ENCODE assay signal across 8 cellular contexts in the genomic region with DNA sequence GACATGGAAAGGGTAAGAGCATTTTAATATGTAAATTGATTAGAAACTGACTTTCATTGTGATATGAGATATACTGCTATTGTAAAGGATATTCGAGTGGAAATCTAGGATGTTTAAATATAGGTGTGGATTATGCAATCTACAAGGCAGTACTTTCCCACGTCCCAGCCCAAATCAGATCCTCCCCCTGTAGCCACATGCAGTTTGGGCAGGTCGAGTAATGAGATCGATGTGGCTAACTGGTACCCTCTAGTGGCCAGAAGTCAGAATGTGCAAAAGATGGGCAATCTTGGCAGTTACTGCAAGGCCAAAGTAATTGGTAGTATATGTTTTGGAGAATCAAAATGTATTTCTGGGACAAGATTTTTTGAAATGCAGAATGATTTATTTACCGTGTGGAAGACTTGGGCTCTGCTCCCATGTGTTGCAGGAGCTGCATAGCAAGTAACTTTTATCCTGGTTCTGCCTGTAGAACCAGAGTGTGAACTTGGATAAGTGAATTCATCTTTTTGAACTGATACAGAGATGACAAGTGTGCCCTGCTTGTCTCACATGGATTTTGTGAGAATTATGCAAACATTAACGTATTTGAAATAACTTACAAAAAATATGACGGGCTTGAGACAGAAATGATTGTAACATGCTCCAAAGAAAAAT.
DNase-seq lines count a peak whose midpoint lies in the region; ATAC-seq and TF ChIP-seq lines count a peak whose summit lies in the region.

No MANE protein-coding gene starts in this region.

- H3K27me3 ChIP-seq in upper lobe of right lung, result peaks cover 7% of the 10 kb centered on the region

- no peaks in the 10 kb centered on the region for H3K4me1 ChIP-seq in upper lobe of right lung

- no peak overlapping the region for H3K4me3 Mint-ChIP-seq in neural crest cell

- no peak overlapping the region for H3K4me3 ChIP-seq in upper lobe of right lung

- H3K9me3 ChIP-seq in upper lobe of right lung, result no peaks in the 10 kb centered on the region

- H3K9me3 Mint-ChIP-seq in neural crest cell, result no peaks in the 10 kb centered on the region

- no peak overlapping the region for H3K27ac Mint-ChIP-seq in neural crest cell (ENCODE audit: unreplicated experiment)

- no peak overlapping the region for H3K27ac ChIP-seq in upper lobe of right lung

- ATAC-seq in HG03060 (IDR thresholded peaks at IDR 0.05; ENCODE audit: low read depth, unreplicated experiment) (peak; percentile 79), upper lobe of right lung (peak; percentile 95)

- intact Hi-C loops in upper lobe of right lung (cut with DNase I), result loop anchor here (5.0 kb wide), 1 partner anchor 122 kb away; no protein-coding TSS in a partner anchor

- no peaks in the 10 kb centered on the region for H3K36me3 Mint-ChIP-seq in neural crest cell (ENCODE audit: low read depth)

- peaks cover 11% of the 10 kb centered on the region for H3K27me3 Mint-ChIP-seq in neural crest cell (ENCODE audit: low read depth)

- TF ChIP-seq CTCF in neural crest cell (conservative IDR thresholded peaks at IDR 0.05), result peak; percentile 88
- peak; percentile 78 for TF ChIP-seq CTCF in upper lobe of right lung (IDR thresholded peaks at IDR 0.05)

- H3K36me3 ChIP-seq in upper lobe of right lung, result no peaks in the 10 kb centered on the region

- DNase-seq in activated T-cell treated with anti-CD3 and anti-CD28 coated beads for 24 hours (ENCODE audit: low read depth), result peak; percentile 28
- no peak for DNase-seq in activated T-cell treated with anti-CD3 and anti-CD28 coated beads, Interleukin-2, amount 50 U/mL, for 1 hour
- DNase-seq in NCI-H748 treated with DMSO at 0.1 percent for 48 hours (lab: John Stamatoyannopoulos, UW), result peak; percentile 7
- peak; percentile 27 for DNase-seq in activated T-cell treated with anti-CD3 and anti-CD28 coated beads for 48 hours (ENCODE audit: low read depth)
- peak; percentile 61 for DNase-seq in fibroblast of the conjunctiva (ENCODE audit: low read depth)
- peak; percentile 64 for DNase-seq in neural crest cell (ENCODE audit: low read depth, low spot score)
- no peak for DNase-seq in upper lobe of right lung

- H3K4me1 Mint-ChIP-seq in neural crest cell, result no peaks in the 10 kb centered on the region

Comparison
In these comparisons a context has a peak if more than half of its experiments do, and no peak if none do; other contexts are left out.
1. DNase-seq: peak in activated T-cell treated with anti-CD3 and anti-CD28 coated beads for 24 hours (single experiment), NCI-H748 treated with DMSO at 0.1 percent for 48 hours (single experiment), activated T-cell treated with anti-CD3 and anti-CD28 coated beads for 48 hours (single experiment), fibroblast of the conjunctiva (single experiment) and neural crest cell (single experiment); none in activated T-cell treated with anti-CD3 and anti-CD28 coated beads, Interleukin-2, amount 50 U/mL, for 1 hour (single experiment) and upper lobe of right lung (single experiment).